Comparison of ENCODE assay signal across 21 cellular contexts in the genomic region with DNA sequence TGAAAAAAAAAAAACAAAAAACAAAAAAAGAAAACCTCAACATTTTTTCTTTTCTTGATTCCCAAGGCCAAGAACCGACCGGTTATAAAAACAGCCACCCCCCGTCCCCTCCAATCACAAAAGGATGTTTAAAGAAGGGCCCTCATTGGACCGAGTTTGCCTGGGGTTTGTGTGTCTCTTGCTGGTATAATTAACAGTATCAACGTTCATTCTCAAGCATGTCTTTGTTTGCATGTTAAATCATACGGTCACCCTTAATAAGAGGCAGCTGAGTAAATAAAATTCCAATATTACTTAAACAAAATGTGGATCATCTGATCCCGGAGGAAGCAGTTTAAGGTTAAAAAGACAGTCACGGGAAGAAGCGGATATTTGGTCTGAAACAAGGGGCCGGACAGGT.
A peak's percentile ranks its signal among the peaks of the same experiment; 100 is the strongest.
DNase-seq lines count a peak whose midpoint lies in the region; ATAC-seq and TF ChIP-seq lines count a peak whose summit lies in the region.
"Had no signal": no experiment of that assay in that cellular context is flagged by ENCODE, and none has a peak within 500 bp of the region (broad histone marks: within the 10 kb centered on the region; RNA-seq: fewer than 3 reads in every experiment).

No MANE protein-coding gene starts in this region.

- no peaks in the 10 kb centered on the region for H3K9me3 ChIP-seq in HAP-1

- no peak overlapping the region for H3K4me3 ChIP-seq in fibroblast of villous mesenchyme (ENCODE audit: low read depth, low read length)
- H3K4me3 ChIP-seq in HAP-1 = no peak overlapping the region
- H3K4me3 ChIP-seq: hepatocyte had no signal

- no peaks in the 10 kb centered on the region for H3K36me3 ChIP-seq in HAP-1 (replicated peaks)

- ATAC-seq in HG03469 (IDR thresholded peaks at IDR 0.05; ENCODE audit: unreplicated experiment) (no peak), HG02588 (IDR thresholded peaks at IDR 0.05; ENCODE audit: unreplicated experiment) (no peak), HG03342 (IDR thresholded peaks at IDR 0.05; ENCODE audit: unreplicated experiment) (no peak)
- ATAC-seq: foreskin keratinocyte, Panc1 had no signal

- H3K4me1 ChIP-seq in HAP-1 = no peaks in the 10 kb centered on the region
- H3K4me1 ChIP-seq: foreskin keratinocyte had no signal

- in situ Hi-C loops in HAP-1 (cut with MboI; ENCODE audit: low sequenced_read_pairs) = no loop called here

- DNase-seq in COR-L47 (lab: John Stamatoyannopoulos, UW) (peak; percentile 85), NCI-H1417 (lab: John Stamatoyannopoulos, UW) (peak in 2 of 3 experiments; percentile 70 to 90), NCI-H69 (lab: John Stamatoyannopoulos, UW) (peak; percentile 71), fibroblast of villous mesenchyme (ENCODE audit: low read depth) (peak; percentile 7), HAP-1 (ENCODE audit: low spot score in 2 of 2) (no peak)
- DNase-seq: activated CD4-positive, alpha-beta T cell treated with anti-CD3 and anti-CD28 coated beads, Interleukin-2, amount 10 ng/mL, durations not matched to agents 24 days and 14 days; anterior cingulate cortex; dermis blood vessel endothelial cell; immature natural killer cell; MM.1S; NCI-H2107; SIG-M5; stimulated activated CD4-positive, alpha-beta T cell treated with anti-CD3 and anti-CD28 coated beads, Interleukin-1b, Interleukin-23, amount 100 ng/mL, for 48 hours; substantia nigra; T-helper 1 cell had no signal

- 0 out of 2 replicates have a peak, but pooled peaks cover 5% of the 10 kb centered on the region for H3K27me3 ChIP-seq in HAP-1 (ENCODE audit: low read depth)
- H3K27me3 ChIP-seq: foreskin keratinocyte, hepatocyte had no signal

- no peak for TF ChIP-seq CTCF in fibroblast of villous mesenchyme (IDR thresholded peaks at IDR 0.05; ENCODE audit: insufficient read depth, low read depth, low read length)

Comparison
In these comparisons a context has a peak if more than half of its experiments do, and no peak if none do; other contexts are left out.
1. DNase-seq: peak in COR-L47 (single experiment), NCI-H1417 (2 of 3), NCI-H69 (single experiment) and fibroblast of villous mesenchyme (single experiment); none in HAP-1 (0 of 2).